1 cellular context compared by ENCODE assay signal in genomic region chr1:160193091-160193819, GRCh38.
TF ChIP-seq lines count a peak whose summit lies in the region.

No MANE protein-coding gene starts in this region.

TF ChIP-seq in HepG2, 621 proteins besides CTCF, POLR2A, EP300 and RAD21 (continued from another document and continues in another):
- TF ChIP-seq, protein P1, sequence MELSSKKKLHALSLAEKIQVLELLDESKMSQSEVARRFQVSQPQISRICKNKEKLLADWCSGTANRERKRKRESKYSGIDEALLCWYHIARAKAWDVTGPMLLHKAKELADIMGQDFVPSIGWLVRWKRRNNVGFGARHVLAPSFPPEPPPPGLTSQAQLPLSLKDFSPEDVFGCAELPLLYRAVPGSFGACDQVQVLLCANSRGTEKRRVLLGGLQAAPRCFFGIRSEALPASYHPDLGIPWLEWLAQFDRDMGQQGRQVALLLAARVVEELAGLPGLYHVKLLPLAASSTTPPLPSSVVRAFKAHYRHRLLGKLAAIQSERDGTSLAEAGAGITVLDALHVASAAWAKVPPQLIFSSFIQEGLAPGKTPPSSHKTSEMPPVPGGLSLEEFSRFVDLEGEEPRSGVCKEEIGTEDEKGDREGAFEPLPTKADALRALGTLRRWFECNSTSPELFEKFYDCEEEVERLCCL (CRISPR knock-in tag; IDR thresholded peaks at IDR 0.05; ENCODE audit: borderline replicate concordance) = no peak
- no peak for TF ChIP-seq ZNF160 (CRISPR knock-in tag; IDR thresholded peaks at IDR 0.05)
- TF ChIP-seq TOPORS (CRISPR knock-in tag; IDR thresholded peaks at IDR 0.05) = no peak
- TF ChIP-seq ZNF512B (CRISPR knock-in tag; IDR thresholded peaks at IDR 0.05; ENCODE audit: borderline replicate concordance) = peak; percentile 37; the same call in 1 of the 2 replicates
- TF ChIP-seq, protein P2, sequence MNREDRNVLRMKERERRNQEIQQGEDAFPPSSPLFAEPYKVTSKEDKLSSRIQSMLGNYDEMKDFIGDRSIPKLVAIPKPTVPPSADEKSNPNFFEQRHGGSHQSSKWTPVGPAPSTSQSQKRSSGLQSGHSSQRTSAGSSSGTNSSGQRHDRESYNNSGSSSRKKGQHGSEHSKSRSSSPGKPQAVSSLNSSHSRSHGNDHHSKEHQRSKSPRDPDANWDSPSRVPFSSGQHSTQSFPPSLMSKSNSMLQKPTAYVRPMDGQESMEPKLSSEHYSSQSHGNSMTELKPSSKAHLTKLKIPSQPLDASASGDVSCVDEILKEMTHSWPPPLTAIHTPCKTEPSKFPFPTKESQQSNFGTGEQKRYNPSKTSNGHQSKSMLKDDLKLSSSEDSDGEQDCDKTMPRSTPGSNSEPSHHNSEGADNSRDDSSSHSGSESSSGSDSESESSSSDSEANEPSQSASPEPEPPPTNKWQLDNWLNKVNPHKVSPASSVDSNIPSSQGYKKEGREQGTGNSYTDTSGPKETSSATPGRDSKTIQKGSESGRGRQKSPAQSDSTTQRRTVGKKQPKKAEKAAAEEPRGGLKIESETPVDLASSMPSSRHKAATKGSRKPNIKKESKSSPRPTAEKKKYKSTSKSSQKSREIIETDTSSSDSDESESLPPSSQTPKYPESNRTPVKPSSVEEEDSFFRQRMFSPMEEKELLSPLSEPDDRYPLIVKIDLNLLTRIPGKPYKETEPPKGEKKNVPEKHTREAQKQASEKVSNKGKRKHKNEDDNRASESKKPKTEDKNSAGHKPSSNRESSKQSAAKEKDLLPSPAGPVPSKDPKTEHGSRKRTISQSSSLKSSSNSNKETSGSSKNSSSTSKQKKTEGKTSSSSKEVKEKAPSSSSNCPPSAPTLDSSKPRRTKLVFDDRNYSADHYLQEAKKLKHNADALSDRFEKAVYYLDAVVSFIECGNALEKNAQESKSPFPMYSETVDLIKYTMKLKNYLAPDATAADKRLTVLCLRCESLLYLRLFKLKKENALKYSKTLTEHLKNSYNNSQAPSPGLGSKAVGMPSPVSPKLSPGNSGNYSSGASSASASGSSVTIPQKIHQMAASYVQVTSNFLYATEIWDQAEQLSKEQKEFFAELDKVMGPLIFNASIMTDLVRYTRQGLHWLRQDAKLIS (CRISPR knock-in tag; IDR thresholded peaks at IDR 0.05) = no peak
- TF ChIP-seq GTF3A (CRISPR knock-in tag; conservative IDR thresholded peaks at IDR 0.05) = no peak
- TF ChIP-seq, protein P3, sequence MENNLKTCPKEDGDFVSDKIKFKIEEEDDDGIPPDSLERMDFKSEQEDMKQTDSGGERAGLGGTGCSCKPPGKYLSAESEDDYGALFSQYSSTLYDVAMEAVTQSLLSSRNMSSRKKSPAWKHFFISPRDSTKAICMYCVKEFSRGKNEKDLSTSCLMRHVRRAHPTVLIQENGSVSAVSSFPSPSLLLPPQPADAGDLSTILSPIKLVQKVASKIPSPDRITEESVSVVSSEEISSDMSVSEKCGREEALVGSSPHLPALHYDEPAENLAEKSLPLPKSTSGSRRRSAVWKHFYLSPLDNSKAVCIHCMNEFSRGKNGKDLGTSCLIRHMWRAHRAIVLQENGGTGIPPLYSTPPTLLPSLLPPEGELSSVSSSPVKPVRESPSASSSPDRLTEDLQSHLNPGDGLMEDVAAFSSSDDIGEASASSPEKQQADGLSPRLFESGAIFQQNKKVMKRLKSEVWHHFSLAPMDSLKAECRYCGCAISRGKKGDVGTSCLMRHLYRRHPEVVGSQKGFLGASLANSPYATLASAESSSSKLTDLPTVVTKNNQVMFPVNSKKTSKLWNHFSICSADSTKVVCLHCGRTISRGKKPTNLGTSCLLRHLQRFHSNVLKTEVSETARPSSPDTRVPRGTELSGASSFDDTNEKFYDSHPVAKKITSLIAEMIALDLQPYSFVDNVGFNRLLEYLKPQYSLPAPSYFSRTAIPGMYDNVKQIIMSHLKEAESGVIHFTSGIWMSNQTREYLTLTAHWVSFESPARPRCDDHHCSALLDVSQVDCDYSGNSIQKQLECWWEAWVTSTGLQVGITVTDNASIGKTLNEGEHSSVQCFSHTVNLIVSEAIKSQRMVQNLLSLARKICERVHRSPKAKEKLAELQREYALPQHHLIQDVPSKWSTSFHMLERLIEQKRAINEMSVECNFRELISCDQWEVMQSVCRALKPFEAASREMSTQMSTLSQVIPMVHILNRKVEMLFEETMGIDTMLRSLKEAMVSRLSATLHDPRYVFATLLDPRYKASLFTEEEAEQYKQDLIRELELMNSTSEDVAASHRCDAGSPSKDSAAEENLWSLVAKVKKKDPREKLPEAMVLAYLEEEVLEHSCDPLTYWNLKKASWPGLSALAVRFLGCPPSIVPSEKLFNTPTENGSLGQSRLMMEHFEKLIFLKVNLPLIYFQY (CRISPR knock-in tag; IDR thresholded peaks at IDR 0.05; ENCODE audit: borderline replicate concordance) = no peak
- TF ChIP-seq ZNF121 (CRISPR knock-in tag; IDR thresholded peaks at IDR 0.05) = no peak
- TF ChIP-seq SIN3B (IDR thresholded peaks at IDR 0.05; ENCODE audit: low read length) = 0 out of 2 replicates have a peak, but pooled peaks have one; percentile 48
- TF ChIP-seq PAF1 (CRISPR knock-in tag; IDR thresholded peaks at IDR 0.05) = no peak
- no peak; the same call in 1 of the 2 replicates for TF ChIP-seq NCOA1 (CRISPR knock-in tag; IDR thresholded peaks at IDR 0.05)
- no peak for TF ChIP-seq EEA1 (CRISPR knock-in tag; IDR thresholded peaks at IDR 0.05; ENCODE audit: borderline replicate concordance)
- TF ChIP-seq MEIS2 (CRISPR knock-in tag; IDR thresholded peaks at IDR 0.05) = 0 out of 2 replicates have a peak, but pooled peaks have one; percentile 31
- no peak; the same call in 1 of the 2 replicates for TF ChIP-seq ZNF644 (CRISPR knock-in tag; IDR thresholded peaks at IDR 0.05; ENCODE audit: low read depth)
- TF ChIP-seq, protein P4, sequence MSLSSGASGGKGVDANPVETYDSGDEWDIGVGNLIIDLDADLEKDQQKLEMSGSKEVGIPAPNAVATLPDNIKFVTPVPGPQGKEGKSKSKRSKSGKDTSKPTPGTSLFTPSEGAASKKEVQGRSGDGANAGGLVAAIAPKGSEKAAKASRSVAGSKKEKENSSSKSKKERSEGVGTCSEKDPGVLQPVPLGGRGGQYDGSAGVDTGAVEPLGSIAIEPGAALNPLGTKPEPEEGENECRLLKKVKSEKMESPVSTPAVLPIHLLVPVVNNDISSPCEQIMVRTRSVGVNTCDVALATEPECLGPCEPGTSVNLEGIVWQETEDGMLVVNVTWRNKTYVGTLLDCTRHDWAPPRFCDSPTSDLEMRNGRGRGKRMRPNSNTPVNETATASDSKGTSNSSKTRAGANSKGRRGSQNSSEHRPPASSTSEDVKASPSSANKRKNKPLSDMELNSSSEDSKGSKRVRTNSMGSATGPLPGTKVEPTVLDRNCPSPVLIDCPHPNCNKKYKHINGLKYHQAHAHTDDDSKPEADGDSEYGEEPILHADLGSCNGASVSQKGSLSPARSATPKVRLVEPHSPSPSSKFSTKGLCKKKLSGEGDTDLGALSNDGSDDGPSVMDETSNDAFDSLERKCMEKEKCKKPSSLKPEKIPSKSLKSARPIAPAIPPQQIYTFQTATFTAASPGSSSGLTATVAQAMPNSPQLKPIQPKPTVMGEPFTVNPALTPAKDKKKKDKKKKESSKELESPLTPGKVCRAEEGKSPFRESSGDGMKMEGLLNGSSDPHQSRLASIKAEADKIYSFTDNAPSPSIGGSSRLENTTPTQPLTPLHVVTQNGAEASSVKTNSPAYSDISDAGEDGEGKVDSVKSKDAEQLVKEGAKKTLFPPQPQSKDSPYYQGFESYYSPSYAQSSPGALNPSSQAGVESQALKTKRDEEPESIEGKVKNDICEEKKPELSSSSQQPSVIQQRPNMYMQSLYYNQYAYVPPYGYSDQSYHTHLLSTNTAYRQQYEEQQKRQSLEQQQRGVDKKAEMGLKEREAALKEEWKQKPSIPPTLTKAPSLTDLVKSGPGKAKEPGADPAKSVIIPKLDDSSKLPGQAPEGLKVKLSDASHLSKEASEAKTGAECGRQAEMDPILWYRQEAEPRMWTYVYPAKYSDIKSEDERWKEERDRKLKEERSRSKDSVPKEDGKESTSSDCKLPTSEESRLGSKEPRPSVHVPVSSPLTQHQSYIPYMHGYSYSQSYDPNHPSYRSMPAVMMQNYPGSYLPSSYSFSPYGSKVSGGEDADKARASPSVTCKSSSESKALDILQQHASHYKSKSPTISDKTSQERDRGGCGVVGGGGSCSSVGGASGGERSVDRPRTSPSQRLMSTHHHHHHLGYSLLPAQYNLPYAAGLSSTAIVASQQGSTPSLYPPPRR (CRISPR knock-in tag; IDR thresholded peaks at IDR 0.05; ENCODE audit: borderline replicate concordance) = peak; percentile 48; the same call in 1 of the 2 replicates
- no peak for TF ChIP-seq ZNF331 (CRISPR knock-in tag; IDR thresholded peaks at IDR 0.05)
- no peak for TF ChIP-seq HMG20B (CRISPR knock-in tag; conservative IDR thresholded peaks at IDR 0.05)
- no peak for TF ChIP-seq ZNF30 (CRISPR knock-in tag; IDR thresholded peaks at IDR 0.05)
- 0 out of 2 replicates have a peak, but pooled peaks have one; percentile 25 for TF ChIP-seq ZNF557 (CRISPR knock-in tag; IDR thresholded peaks at IDR 0.05)
- peak; percentile 78; the same call in 1 of the 2 replicates for TF ChIP-seq MYC (CRISPR knock-in tag; IDR thresholded peaks at IDR 0.05; ENCODE audit: borderline replicate concordance)
- TF ChIP-seq POGZ (CRISPR knock-in tag; IDR thresholded peaks at IDR 0.05) = peak; percentile 44; the same call in 1 of the 2 replicates
- no peak; the same call in 1 of the 2 replicates for TF ChIP-seq ZNF567 (CRISPR knock-in tag; IDR thresholded peaks at IDR 0.05; ENCODE audit: borderline replicate concordance)
- TF ChIP-seq KDM4B (CRISPR knock-in tag; IDR thresholded peaks at IDR 0.05) = no peak
- TF ChIP-seq HDAC6 (IDR thresholded peaks at IDR 0.05; ENCODE audit: low read depth, low read length) = no peak
- TF ChIP-seq MIER3 (CRISPR knock-in tag; IDR thresholded peaks at IDR 0.05; ENCODE audit: borderline replicate concordance) = peak; percentile 51; the same call in 1 of the 2 replicates
- TF ChIP-seq CBFB (CRISPR knock-in tag; IDR thresholded peaks at IDR 0.05) = no peak
- 0 out of 2 replicates have a peak, but pooled peaks have one; percentile 51 for TF ChIP-seq HOXA5 (CRISPR knock-in tag; IDR thresholded peaks at IDR 0.05)
- no peak for TF ChIP-seq XBP1 (CRISPR knock-in tag; IDR thresholded peaks at IDR 0.05)
- TF ChIP-seq FOSL2 (CRISPR knock-in tag; IDR thresholded peaks at IDR 0.05) = no peak
- TF ChIP-seq, protein P5, sequence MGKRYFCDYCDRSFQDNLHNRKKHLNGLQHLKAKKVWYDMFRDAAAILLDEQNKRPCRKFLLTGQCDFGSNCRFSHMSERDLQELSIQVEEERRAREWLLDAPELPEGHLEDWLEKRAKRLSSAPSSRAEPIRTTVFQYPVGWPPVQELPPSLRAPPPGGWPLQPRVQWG (CRISPR knock-in tag; IDR thresholded peaks at IDR 0.05; ENCODE audit: borderline replicate concordance, low read depth) = no peak
- no peak for TF ChIP-seq ZNF496 (CRISPR knock-in tag; IDR thresholded peaks at IDR 0.05; ENCODE audit: insufficient replicate concordance)
- no peak for TF ChIP-seq ZNF777 (CRISPR knock-in tag; IDR thresholded peaks at IDR 0.05)
- TF ChIP-seq KAT8 (CRISPR knock-in tag; IDR thresholded peaks at IDR 0.05) = peak; percentile 26; the same call in 1 of the 2 replicates
- TF ChIP-seq TFDP2 (CRISPR knock-in tag; IDR thresholded peaks at IDR 0.05) = no peak
- TF ChIP-seq NCOR1 (IDR thresholded peaks at IDR 0.05; ENCODE audit: borderline replicate concordance, low read length) = peak; percentile 59; the same call in 1 of the 2 replicates
- no peak for TF ChIP-seq RFXANK (CRISPR knock-in tag; IDR thresholded peaks at IDR 0.05)
- peak; percentile 66; the same call in 1 of the 2 replicates for TF ChIP-seq KDM5B (CRISPR knock-in tag; IDR thresholded peaks at IDR 0.05; ENCODE audit: borderline replicate concordance)
- no peak for TF ChIP-seq ARNT (IDR thresholded peaks at IDR 0.05)
- 0 out of 2 replicates have a peak, but pooled peaks have one; percentile 51 for TF ChIP-seq ZNF724P (CRISPR knock-in tag; IDR thresholded peaks at IDR 0.05; ENCODE audit: borderline replicate concordance)
- peak; percentile 82 for TF ChIP-seq ZNF691 (CRISPR knock-in tag; IDR thresholded peaks at IDR 0.05; ENCODE audit: borderline replicate concordance, low read depth)
- TF ChIP-seq, protein P6, sequence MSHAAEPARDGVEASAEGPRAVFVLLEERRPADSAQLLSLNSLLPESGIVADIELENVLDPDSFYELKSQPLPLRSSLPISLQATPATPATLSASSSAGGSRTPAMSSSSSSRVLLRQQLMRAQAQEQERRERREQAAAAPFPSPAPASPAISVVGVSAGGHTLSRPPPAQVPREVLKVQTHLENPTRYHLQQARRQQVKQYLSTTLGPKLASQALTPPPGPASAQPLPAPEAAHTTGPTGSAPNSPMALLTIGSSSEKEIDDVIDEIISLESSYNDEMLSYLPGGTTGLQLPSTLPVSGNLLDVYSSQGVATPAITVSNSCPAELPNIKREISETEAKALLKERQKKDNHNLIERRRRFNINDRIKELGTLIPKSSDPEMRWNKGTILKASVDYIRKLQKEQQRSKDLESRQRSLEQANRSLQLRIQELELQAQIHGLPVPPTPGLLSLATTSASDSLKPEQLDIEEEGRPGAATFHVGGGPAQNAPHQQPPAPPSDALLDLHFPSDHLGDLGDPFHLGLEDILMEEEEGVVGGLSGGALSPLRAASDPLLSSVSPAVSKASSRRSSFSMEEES (CRISPR knock-in tag; IDR thresholded peaks at IDR 0.05) = peak; percentile 15; the same call in 1 of the 2 replicates
